8 cellular contexts compared by ENCODE assay signal in the genomic region with DNA sequence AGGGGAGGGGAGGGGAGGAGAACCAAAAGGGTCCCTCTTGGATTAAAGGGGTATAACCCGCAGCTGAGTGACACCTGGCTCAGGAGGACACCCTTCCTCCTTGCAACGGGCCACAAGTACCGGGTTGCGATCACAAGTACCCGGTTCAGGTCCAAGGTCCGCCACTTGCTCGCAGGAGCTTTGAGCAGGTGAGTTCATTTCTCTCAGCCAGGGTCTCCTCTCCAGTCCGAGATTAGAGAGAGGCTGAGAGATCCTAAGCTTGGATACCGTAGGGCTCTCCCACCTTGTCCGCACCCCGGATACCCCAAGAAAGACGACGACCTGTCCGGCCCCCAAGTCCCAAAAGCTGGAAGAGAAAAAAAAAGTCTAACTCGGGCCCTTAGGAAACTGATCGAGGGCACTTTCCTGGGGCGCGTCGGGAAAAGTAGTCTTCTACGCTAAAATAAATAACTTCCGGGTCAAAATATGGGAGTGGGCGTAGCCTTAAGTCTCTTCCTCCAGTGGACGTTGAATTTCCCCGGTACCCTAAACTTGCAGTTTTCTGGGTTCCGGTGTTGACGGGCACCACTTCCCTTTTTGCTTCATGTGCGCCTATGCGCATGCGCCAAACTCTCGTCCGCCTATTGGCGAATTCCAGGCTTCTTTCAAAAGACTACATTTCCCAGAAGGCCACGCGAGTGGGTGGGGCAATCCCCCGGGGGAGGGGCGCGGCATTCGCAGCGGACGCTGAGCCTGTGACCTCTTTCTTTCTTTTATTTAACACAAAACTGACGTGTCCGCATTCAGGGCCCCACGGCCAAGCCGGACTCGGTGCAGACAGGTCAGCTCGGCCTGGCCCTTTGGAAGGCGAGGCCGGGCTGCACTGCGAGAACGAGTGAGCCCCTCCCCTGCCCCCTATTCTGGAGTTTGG. TPM values are rescaled to one million over a fixed set of nuclear protein-coding genes. Genes with fewer than 3 reads are reported as not detected.
DNase-seq lines count a peak whose midpoint lies in the region; ATAC-seq and TF ChIP-seq lines count a peak whose summit lies in the region.

No MANE protein-coding gene starts in this region.

- peak; percentile 98 for DNase-seq in Caki2 (ENCODE audit: low read depth)
- peak in 75 of 76 experiments; percentile 70 to 100 (median 99) for DNase-seq in HUDEP-2 (lab: John Stamatoyannopoulos, UW; ENCODE audit: unreplicated experiment in 76 of 76)
- peak; percentile 96 for DNase-seq in NOMO-1 treated with dmso at 0.1 percent for 144 hours (lab: John Stamatoyannopoulos, UW; ENCODE audit: unreplicated experiment)
- DNase-seq in activated CD8-positive, alpha-beta memory T cell treated with anti-CD3 and anti-CD28 coated beads, Interleukin-2, amount 50 U/mL, for 1 hour (ENCODE audit: extremely low read depth): peak; percentile 98
- DNase-seq in endodermal cell: peak; percentile 99
- DNase-seq in mesendoderm: peak; percentile 99
- peak; percentile 98 for DNase-seq in stimulated activated CD8-positive, alpha-beta memory T cell treated with anti-CD3 and anti-CD28 coated beads, Interleukin-12 subunit alpha, Interleukin-12 subunit beta, amount 100 ng/mL, for 4 hours (ENCODE audit: low read depth)

- no peak overlapping the region for H3K18ac ChIP-seq in mesendoderm (ENCODE audit: low read length)

- H3K9ac ChIP-seq in endodermal cell (ENCODE audit: extremely low read depth, low read length, poor library complexity, severe bottlenecking) (peak overlapping the region; percentile 71), mesendoderm (ENCODE audit: low read length) (peak overlapping the region; percentile 77)

- H4K5ac ChIP-seq in mesendoderm (ENCODE audit: low read length): no peak overlapping the region

- H3K4me1 ChIP-seq in endodermal cell (ENCODE audit: control insufficient read depth, insufficient read depth, low read length): no peaks in the 10 kb centered on the region
- H3K4me1 ChIP-seq in mesendoderm (ENCODE audit: control insufficient read depth, low read depth, low read length): no peaks in the 10 kb centered on the region

- H3K27me3 ChIP-seq in endodermal cell (ENCODE audit: control insufficient read depth, insufficient read depth, low read length, poor library complexity, severe bottlenecking) (peaks cover under 1% of the 10 kb centered on the region), mesendoderm (ENCODE audit: insufficient read depth, low read length, poor library complexity) (no peaks in the 10 kb centered on the region)

- 2 to 3% methylated on average over 42 to 50 of the region's 50 CpGs for WGBS in endodermal cell (ENCODE audit: insufficient coverage in 1 of 2, insufficient read length in 1 of 2), 2 experiments
- no CpG with 5 or more reads among the region's 50 CpGs for WGBS in mesendoderm (ENCODE audit: extremely low coverage, insufficient coverage, low lambda C conversion rate)

- no peak overlapping the region for H3K23ac ChIP-seq in mesendoderm (ENCODE audit: low read length)

- H3K56ac ChIP-seq in mesendoderm (ENCODE audit: low read length): peak overlapping the region; percentile 91

- H3K27ac Mint-ChIP-seq in endodermal cell: peak overlapping the region; percentile 96

- H3K4me3 ChIP-seq in endodermal cell (ENCODE audit: low read length) (peak overlapping the region; percentile 96), mesendoderm (ENCODE audit: low read length) (peak overlapping the region; percentile 70)

- H3K4me3 Mint-ChIP-seq in endodermal cell: peak overlapping the region; percentile 79

- H2BK15ac ChIP-seq in mesendoderm (replicated peaks; ENCODE audit: low read depth): no peak overlapping the region

- peak overlapping the region; percentile 87 for H3K4me2 ChIP-seq in mesendoderm (ENCODE audit: low read length)

- H3K4me1 Mint-ChIP-seq in endodermal cell: peaks cover 3% of the 10 kb centered on the region

- H2BK5ac ChIP-seq in mesendoderm (ENCODE audit: low read length): no peak overlapping the region

- H3K9me3 ChIP-seq in endodermal cell (ENCODE audit: control insufficient read depth, low read length): no peaks in the 10 kb centered on the region

- H3K36me3 Mint-ChIP-seq in endodermal cell (ENCODE audit: low read depth): no peaks in the 10 kb centered on the region

- H3K27ac ChIP-seq in endodermal cell (ENCODE audit: low read depth, low read length) (peak overlapping the region; percentile 82), mesendoderm (ENCODE audit: low read depth, low read length) (no peak overlapping the region)

- H3K9me3 Mint-ChIP-seq in endodermal cell: no peaks in the 10 kb centered on the region

- no peaks in the 10 kb centered on the region for H3K79me2 ChIP-seq in mesendoderm (ENCODE audit: control insufficient read depth, insufficient read depth, low read length)

- no peak overlapping the region for H2AK5ac ChIP-seq in mesendoderm (ENCODE audit: low read length)

- peak overlapping the region; percentile 95 for H3K4ac ChIP-seq in mesendoderm (ENCODE audit: low read depth, low read length)

- H2BK120ac ChIP-seq in mesendoderm (ENCODE audit: low read depth, low read length): no peak overlapping the region

- no peaks in the 10 kb centered on the region for H3K36me3 ChIP-seq in endodermal cell (ENCODE audit: control insufficient read depth, insufficient read depth, low read length)
- no peaks in the 10 kb centered on the region for H3K36me3 ChIP-seq in mesendoderm (ENCODE audit: control insufficient read depth, insufficient read depth, low read length)

- no peaks in the 10 kb centered on the region for H3K79me1 ChIP-seq in mesendoderm (ENCODE audit: low read length)

- H4K8ac ChIP-seq in mesendoderm (ENCODE audit: low read depth, low read length): no peak overlapping the region

- in situ Hi-C loops in Caki2 (cut with HindIII; ENCODE audit: low pct_unique_long_range_greater_than_20kb, low sequenced_read_pairs): loop anchor here (25.0 kb wide), 1 partner anchor 169 kb away; a partner anchor contains a TSS

- peak; percentile 65 for ATAC-seq in GM21390 (IDR thresholded peaks at IDR 0.05; ENCODE audit: unreplicated experiment)

- TF ChIP-seq CTCF in endodermal cell (conservative IDR thresholded peaks at IDR 0.05): peak; percentile 14

- peaks cover 30% of the 10 kb centered on the region for H3K27me3 Mint-ChIP-seq in endodermal cell (ENCODE audit: insufficient read depth)

RNA-seq across cellular contexts. Expression of a gene that starts 4.4 kb away (rescaled TPM):
- not detected in 2 replicates for total RNA-seq in Caki2 (2014; rRNA removed; shearing (Covaris generic); ENCODE audit: low replicate concordance)
- 1 to 10 TPM in 1 of 2 donors, under 1 TPM in 1; 0.73 to 1.1 TPM for total RNA-seq in endodermal cell
- not detected for polyA plus RNA-seq in endodermal cell (2013, experiment 1 of 2)
- not detected for polyA plus RNA-seq in endodermal cell (2013, experiment 2 of 2)
- not detected for polyA plus RNA-seq in mesendoderm (2013, experiment 1 of 2)
- 0.10 TPM for polyA plus RNA-seq in mesendoderm (2013, experiment 2 of 2)

RNA-seq across cellular contexts. Expression of a gene that starts 8.6 kb away (rescaled TPM):
- 2.5 and 2.7 TPM in 2 replicates for total RNA-seq in Caki2 (2014; rRNA removed; shearing (Covaris generic); ENCODE audit: low replicate concordance)
- total RNA-seq in endodermal cell: 1 to 10 TPM in 1 of 2 donors, under 1 TPM in 1; 0.73 to 1.4 TPM
- polyA plus RNA-seq in endodermal cell (2013, experiment 1 of 2): 1.9 TPM
- polyA plus RNA-seq in endodermal cell (2013, experiment 2 of 2): 1.8 TPM
- 0.08 TPM for polyA plus RNA-seq in mesendoderm (2013, experiment 1 of 2)
- 0.10 TPM for polyA plus RNA-seq in mesendoderm (2013, experiment 2 of 2)

RNA-seq across cellular contexts. Expression of a gene that starts 9.4 kb away (rescaled TPM):
- total RNA-seq in Caki2 (2014; rRNA removed; shearing (Covaris generic); ENCODE audit: low replicate concordance): 68.1 and 92.1 TPM in 2 replicates
- total RNA-seq in endodermal cell: 100 to 1,000 TPM in 1 of 2 donors, 10 to 100 TPM in 1; 94.2 to 126 TPM
- 66.5 TPM for polyA plus RNA-seq in endodermal cell (2013, experiment 1 of 2)
- 71.4 TPM for polyA plus RNA-seq in endodermal cell (2013, experiment 2 of 2)
- polyA plus RNA-seq in mesendoderm (2013, experiment 1 of 2): 50.8 TPM
- 57.8 TPM for polyA plus RNA-seq in mesendoderm (2013, experiment 2 of 2)

RNA-seq across cellular contexts. Expression of a gene that starts 19.3 kb away (rescaled TPM):
- total RNA-seq in Caki2 (2014; rRNA removed; shearing (Covaris generic); ENCODE audit: low replicate concordance): not detected in 2 replicates
- total RNA-seq in endodermal cell: 1 to 10 TPM; 1.3 to 4.9 TPM
- 7.6 TPM for polyA plus RNA-seq in endodermal cell (2013, experiment 1 of 2)
- 5.2 TPM for polyA plus RNA-seq in endodermal cell (2013, experiment 2 of 2)
- polyA plus RNA-seq in mesendoderm (2013, experiment 1 of 2): 11.7 TPM
- polyA plus RNA-seq in mesendoderm (2013, experiment 2 of 2): 11.4 TPM

RNA-seq across cellular contexts. Expression of a gene that starts 36.4 kb away (rescaled TPM):
- 17.6 and 25.4 TPM in 2 replicates for total RNA-seq in Caki2 (2014; rRNA removed; shearing (Covaris generic); ENCODE audit: low replicate concordance)
- total RNA-seq in endodermal cell: 10 to 100 TPM; 62.1 to 73.8 TPM
- 58.6 TPM for polyA plus RNA-seq in endodermal cell (2013, experiment 1 of 2)
- polyA plus RNA-seq in endodermal cell (2013, experiment 2 of 2): 60.1 TPM
- 38.0 TPM for polyA plus RNA-seq in mesendoderm (2013, experiment 1 of 2)
- 37.6 TPM for polyA plus RNA-seq in mesendoderm (2013, experiment 2 of 2)
